ENCODE assay signal across 14 cellular contexts in the genomic region with DNA sequence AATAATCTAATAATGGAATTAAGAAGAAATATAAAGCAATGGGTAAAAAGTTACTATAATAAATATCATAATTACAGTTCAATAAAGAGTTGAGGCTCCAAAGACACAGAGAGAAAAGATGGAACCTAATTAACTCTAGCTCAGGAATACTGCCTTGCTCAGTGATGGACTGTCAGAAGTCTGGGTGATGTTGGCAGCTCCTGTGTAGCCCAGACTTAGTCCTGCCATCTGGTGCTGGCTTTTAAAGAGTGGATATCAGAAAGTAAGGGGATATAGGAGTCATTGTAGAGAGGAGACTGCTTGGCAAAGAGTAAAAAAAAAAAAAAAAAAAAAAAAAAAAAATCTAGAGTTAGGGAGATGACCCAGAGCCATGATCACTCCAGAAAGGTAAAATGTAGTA.
DNase-seq lines count a peak whose midpoint lies in the region; ATAC-seq lines count a peak whose summit lies in the region.
"Had no signal": no experiment of that assay in that cellular context is flagged by ENCODE, and none has a peak within 500 bp of the region (broad histone marks: within the 10 kb centered on the region; RNA-seq: fewer than 3 reads in every experiment).

No MANE protein-coding gene starts in this region.

- DNase-seq in NCI-H2171 treated with DMSO at 0.1 percent for 48 hours (lab: John Stamatoyannopoulos, UW): peak; percentile 53
- DNase-seq in NCI-H2171 (lab: John Stamatoyannopoulos, UW): no peak
- peak; percentile 31 for DNase-seq in NCI-H82 (lab: John Stamatoyannopoulos, UW)
- DNase-seq in cerebellum (ENCODE audit: low spot score): peak; percentile 23
- DNase-seq in iPS-NIHi7 (ENCODE audit: extremely low spot score): no peak
- DNase-seq: Calu3; CD8-positive, alpha-beta T cell; GDM1; GOT3; H7; HFFc6 had no signal

- ATAC-seq in HG03460 (IDR thresholded peaks at IDR 0.05; ENCODE audit: unreplicated experiment): no peak
- ATAC-seq: CD8-positive, alpha-beta T cell; HCT116; HepG2 had no signal

Comparison
In these comparisons a context has a peak if more than half of its experiments do, and no peak if none do; other contexts are left out.
1. DNase-seq: peak in NCI-H2171 treated with DMSO at 0.1 percent for 48 hours (single experiment), NCI-H82 (single experiment) and cerebellum (single experiment); none in NCI-H2171 (single experiment) and iPS-NIHi7 (single experiment).